1 cellular context compared by ENCODE assay signal in the genomic region with DNA sequence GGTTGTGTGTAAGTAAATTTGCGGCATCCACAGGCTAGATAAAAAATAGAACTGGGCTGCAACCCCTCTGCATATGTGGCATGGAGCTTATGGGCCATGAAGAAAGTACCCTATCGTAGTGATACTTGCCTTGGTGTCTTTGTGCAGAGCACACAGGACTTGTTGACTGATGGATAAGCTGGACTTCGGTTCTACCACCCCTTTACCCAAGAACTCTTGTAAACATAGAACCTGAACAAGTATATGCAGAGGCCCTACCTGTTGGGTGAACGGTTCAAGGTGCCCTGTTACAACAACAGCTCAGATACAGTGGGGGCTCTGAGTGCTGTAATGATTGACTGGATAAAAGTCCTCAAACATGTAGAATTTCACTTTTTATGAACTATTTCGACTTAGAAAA.
TF ChIP-seq lines count a peak whose summit lies in the region.

No MANE protein-coding gene starts in this region.

TF ChIP-seq in HepG2, 621 proteins besides CTCF, POLR2A, EP300 and RAD21 (continued from another document):
- peak; percentile 85; the same call in 1 of the 2 replicates for TF ChIP-seq ZNF292 (CRISPR knock-in tag; IDR thresholded peaks at IDR 0.05; ENCODE audit: borderline replicate concordance, low read depth)
- no peak for TF ChIP-seq ATF1 (CRISPR knock-in tag; IDR thresholded peaks at IDR 0.05)
- TF ChIP-seq ZSCAN25 (CRISPR knock-in tag; IDR thresholded peaks at IDR 0.05): no peak
- TF ChIP-seq, protein P1, sequence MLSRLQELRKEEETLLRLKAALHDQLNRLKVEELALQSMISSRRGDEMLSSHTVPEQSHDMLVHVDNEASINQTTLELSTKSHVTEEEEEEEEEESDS (CRISPR knock-in tag; IDR thresholded peaks at IDR 0.05; ENCODE audit: borderline replicate concordance): no peak
- TF ChIP-seq ZFP90 (CRISPR knock-in tag; IDR thresholded peaks at IDR 0.05; ENCODE audit: borderline replicate concordance): no peak
- no peak; the same call in 2 of the 3 replicates for TF ChIP-seq MXI1 (IDR thresholded peaks at IDR 0.05; ENCODE audit: borderline replicate concordance, low read depth, low read length)
- TF ChIP-seq ZMYM2 (CRISPR knock-in tag; IDR thresholded peaks at IDR 0.05): peak; percentile 59; the same call in 1 of the 2 replicates
- TF ChIP-seq YY1 (IDR thresholded peaks at IDR 0.05; ENCODE audit: insufficient read depth, insufficient replicate concordance, low read depth, low read length): no peak
- TF ChIP-seq ZNF3 (CRISPR knock-in tag; IDR thresholded peaks at IDR 0.05): no peak
- TF ChIP-seq, protein P2, sequence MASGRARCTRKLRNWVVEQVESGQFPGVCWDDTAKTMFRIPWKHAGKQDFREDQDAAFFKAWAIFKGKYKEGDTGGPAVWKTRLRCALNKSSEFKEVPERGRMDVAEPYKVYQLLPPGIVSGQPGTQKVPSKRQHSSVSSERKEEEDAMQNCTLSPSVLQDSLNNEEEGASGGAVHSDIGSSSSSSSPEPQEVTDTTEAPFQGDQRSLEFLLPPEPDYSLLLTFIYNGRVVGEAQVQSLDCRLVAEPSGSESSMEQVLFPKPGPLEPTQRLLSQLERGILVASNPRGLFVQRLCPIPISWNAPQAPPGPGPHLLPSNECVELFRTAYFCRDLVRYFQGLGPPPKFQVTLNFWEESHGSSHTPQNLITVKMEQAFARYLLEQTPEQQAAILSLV (CRISPR knock-in tag; IDR thresholded peaks at IDR 0.05; ENCODE audit: borderline replicate concordance): no peak
- peak; percentile 90 for TF ChIP-seq RARA (CRISPR knock-in tag; IDR thresholded peaks at IDR 0.05)
- no peak for TF ChIP-seq MXD4 (CRISPR knock-in tag; IDR thresholded peaks at IDR 0.05)
- TF ChIP-seq SPEN (CRISPR knock-in tag; IDR thresholded peaks at IDR 0.05; ENCODE audit: low read depth): no peak
TF ChIP-seq in HepG2: peak in this region for 170.
